Comparison of ENCODE assay signal across 9 cellular contexts in genomic region chr9:109907400-109907799, GRCh38.
DNase-seq lines count a peak whose midpoint lies in the region; ATAC-seq and TF ChIP-seq lines count a peak whose summit lies in the region.
"Had no signal": no experiment of that assay in that cellular context is flagged by ENCODE, and none has a peak within 500 bp of the region (broad histone marks: within the 10 kb centered on the region; RNA-seq: fewer than 3 reads in every experiment).

No MANE protein-coding gene starts in this region.

- TF ChIP-seq POLR2A in testis (IDR thresholded peaks at IDR 0.05): no peak

- DNase-seq in activated CD8-positive, alpha-beta memory T cell treated with anti-CD3 and anti-CD28 coated beads for 24 hours: peak; percentile 11
- no peak for DNase-seq in activated CD8-positive, alpha-beta memory T cell treated with anti-CD3 and anti-CD28 coated beads, Interleukin-2, amount 10 ng/mL, durations not matched to agents 7 days and 5 days
- DNase-seq in left ventricle myocardium inferior (peak; percentile 37), aorta (no peak), testis (no peak), GF-D8 (lab: John Stamatoyannopoulos, UW) (no peak)
- no peak for DNase-seq in activated T-helper 1 cell treated with anti-CD3 and anti-CD28 coated beads, Interleukin-12 subunit alpha, Interleukin-12 subunit beta, Interleukin-2, Interleukin-4 antibody, amounts not matched to agents 30 ng/mL and 10 ng/mL and 1 ng/mL, durations not matched to agents 14 hours and 24 hours and 36 hours (ENCODE audit: low spot score)
- DNase-seq: NCI-H1105 had no signal

- CTCF ChIA-PET in activated CD8-positive, alpha-beta memory T cell treated with anti-CD3 and anti-CD28 coated beads, Interleukin-2, amount 10 ng/mL, durations not matched to agents 7 days and 5 days (lab: Charles Lee): interaction anchor here (1.3 to 2.4 kb wide), 2 partner anchors 144 to 245 kb away, joined by 3 to 9 read pairs; no protein-coding TSS in a partner anchor

- no peaks in the 10 kb centered on the region for H3K27me3 Mint-ChIP-seq in activated CD8-positive, alpha-beta memory T cell treated with anti-CD3 and anti-CD28 coated beads, Interleukin-2, amount 10 ng/mL, durations not matched to agents 7 days and 5 days
- H3K27me3 Mint-ChIP-seq in activated T-helper 1 cell treated with anti-CD3 and anti-CD28 coated beads, Interleukin-12 subunit alpha, Interleukin-12 subunit beta, Interleukin-2, Interleukin-4 antibody, amounts not matched to agents 30 ng/mL and 10 ng/mL and 1 ng/mL, durations not matched to agents 14 hours and 24 hours and 36 hours (ENCODE audit: insufficient read depth): no peaks in the 10 kb centered on the region

- no peaks in the 10 kb centered on the region for H3K4me1 Mint-ChIP-seq in activated CD8-positive, alpha-beta memory T cell treated with anti-CD3 and anti-CD28 coated beads, Interleukin-2, amount 10 ng/mL, durations not matched to agents 7 days and 5 days
- peaks cover 29% of the 10 kb centered on the region for H3K4me1 Mint-ChIP-seq in activated T-helper 1 cell treated with anti-CD3 and anti-CD28 coated beads, Interleukin-12 subunit alpha, Interleukin-12 subunit beta, Interleukin-2, Interleukin-4 antibody, amounts not matched to agents 30 ng/mL and 10 ng/mL and 1 ng/mL, durations not matched to agents 14 hours and 24 hours and 36 hours (ENCODE audit: low read depth)

- ATAC-seq in activated CD8-positive, alpha-beta memory T cell treated with anti-CD3 and anti-CD28 coated beads, Interleukin-2, amount 10 ng/mL, durations not matched to agents 7 days and 5 days: no peak
- ATAC-seq in HG03460 (IDR thresholded peaks at IDR 0.05; ENCODE audit: unreplicated experiment): peak; percentile 73
- ATAC-seq in aorta (ENCODE audit: low FRiP score): peak; percentile 76

- no peaks in the 10 kb centered on the region for H3K9me3 Mint-ChIP-seq in activated CD8-positive, alpha-beta memory T cell treated with anti-CD3 and anti-CD28 coated beads, Interleukin-2, amount 10 ng/mL, durations not matched to agents 7 days and 5 days (ENCODE audit: low read depth)
- no peaks in the 10 kb centered on the region for H3K9me3 Mint-ChIP-seq in activated T-helper 1 cell treated with anti-CD3 and anti-CD28 coated beads, Interleukin-12 subunit alpha, Interleukin-12 subunit beta, Interleukin-2, Interleukin-4 antibody, amounts not matched to agents 30 ng/mL and 10 ng/mL and 1 ng/mL, durations not matched to agents 14 hours and 24 hours and 36 hours

- H3K4me3 Mint-ChIP-seq in activated CD8-positive, alpha-beta memory T cell treated with anti-CD3 and anti-CD28 coated beads, Interleukin-2, amount 10 ng/mL, durations not matched to agents 7 days and 5 days: no peak overlapping the region
- no peak overlapping the region for H3K4me3 Mint-ChIP-seq in activated T-helper 1 cell treated with anti-CD3 and anti-CD28 coated beads, Interleukin-12 subunit alpha, Interleukin-12 subunit beta, Interleukin-2, Interleukin-4 antibody, amounts not matched to agents 30 ng/mL and 10 ng/mL and 1 ng/mL, durations not matched to agents 14 hours and 24 hours and 36 hours

- H3K27me3 ChIP-seq in left ventricle myocardium inferior (ENCODE audit: low read depth): no peaks in the 10 kb centered on the region
- no peaks in the 10 kb centered on the region for H3K27me3 ChIP-seq in aorta (ENCODE audit: control insufficient read depth in 1 of 2, insufficient read depth in 2 of 2, low read length in 1 of 2)
- H3K27me3 ChIP-seq in testis: no peaks in the 10 kb centered on the region

- H3K4me1 ChIP-seq in left ventricle myocardium inferior (peaks cover 99% of the 10 kb centered on the region), aorta (ENCODE audit: control insufficient read depth in 1 of 2, insufficient read depth in 2 of 2, low read length in 2 of 2) (peaks cover 0 to 2% of the 10 kb centered on the region in 2 donors), testis (no peaks in the 10 kb centered on the region)

- H3K36me3 ChIP-seq in left ventricle myocardium inferior (no peaks in the 10 kb centered on the region), aorta (ENCODE audit: control insufficient read depth in 1 of 2, insufficient read depth in 2 of 2, low read length in 1 of 2) (no peaks in the 10 kb centered on the region), testis (ENCODE audit: low read depth, missing control alignments) (no peaks in the 10 kb centered on the region)

- no peak overlapping the region for H3K4me3 ChIP-seq in left ventricle myocardium inferior
- H3K4me3 ChIP-seq in aorta (ENCODE audit: low read length in 2 of 2): no peak overlapping the region
- no peak overlapping the region for H3K4me3 ChIP-seq in testis

- H3K9me3 ChIP-seq in left ventricle myocardium inferior (replicated peaks) (no peaks in the 10 kb centered on the region), aorta (ENCODE audit: control insufficient read depth, low read length) (no peaks in the 10 kb centered on the region), testis (no peaks in the 10 kb centered on the region)

- H3K36me3 Mint-ChIP-seq in activated CD8-positive, alpha-beta memory T cell treated with anti-CD3 and anti-CD28 coated beads, Interleukin-2, amount 10 ng/mL, durations not matched to agents 7 days and 5 days: no peaks in the 10 kb centered on the region
- H3K36me3 Mint-ChIP-seq in activated T-helper 1 cell treated with anti-CD3 and anti-CD28 coated beads, Interleukin-12 subunit alpha, Interleukin-12 subunit beta, Interleukin-2, Interleukin-4 antibody, amounts not matched to agents 30 ng/mL and 10 ng/mL and 1 ng/mL, durations not matched to agents 14 hours and 24 hours and 36 hours (ENCODE audit: low read depth): no peaks in the 10 kb centered on the region

- peak overlapping the region; percentile 85 for H3K27ac ChIP-seq in left ventricle myocardium inferior (replicated peaks)
- H3K27ac ChIP-seq in aorta (ENCODE audit: low read depth in 1 of 2, low read length in 2 of 2): no peak overlapping the region
- no peak overlapping the region for H3K27ac ChIP-seq in testis

- 42 to 58% methylated on average over 5 of the region's 5 CpGs for WGBS in aorta, 2 donors
- WGBS in testis, 2 donors: 76 to 78% methylated on average over 5 of the region's 5 CpGs

- H3K27ac Mint-ChIP-seq in activated CD8-positive, alpha-beta memory T cell treated with anti-CD3 and anti-CD28 coated beads, Interleukin-2, amount 10 ng/mL, durations not matched to agents 7 days and 5 days: no peak overlapping the region
- no peak overlapping the region for H3K27ac Mint-ChIP-seq in activated T-helper 1 cell treated with anti-CD3 and anti-CD28 coated beads, Interleukin-12 subunit alpha, Interleukin-12 subunit beta, Interleukin-2, Interleukin-4 antibody, amounts not matched to agents 30 ng/mL and 10 ng/mL and 1 ng/mL, durations not matched to agents 14 hours and 24 hours and 36 hours

- intact Hi-C loops in left ventricle myocardium inferior (cut with micrococcal nuclease): loop anchor here (10.0 kb wide), 1 partner anchor 147 kb away; no protein-coding TSS in a partner anchor
- intact Hi-C loops in aorta (cut with DNase I): loop anchor here (5.0 to 10.0 kb wide), 3 partner anchors 137 to 310 kb away; no protein-coding TSS in a partner anchor
- intact Hi-C loops in testis (cut with DNase I; ENCODE audit: low total_unique reads): no loop called here
- intact Hi-C loops in activated T-helper 1 cell treated with anti-CD3 and anti-CD28 coated beads, Interleukin-12 subunit alpha, Interleukin-12 subunit beta, Interleukin-2, Interleukin-4 antibody, amounts not matched to agents 30 ng/mL and 10 ng/mL and 1 ng/mL, durations not matched to agents 14 hours and 24 hours and 36 hours (cut with micrococcal nuclease): no loop called here

- no peak for TF ChIP-seq CTCF in left ventricle myocardium inferior (IDR thresholded peaks at IDR 0.05; ENCODE audit: borderline replicate concordance)
- no peak for TF ChIP-seq CTCF in testis (IDR thresholded peaks at IDR 0.05)

Comparison
In these comparisons a context has a peak if more than half of its experiments do, and no peak if none do; other contexts are left out.
1. DNase-seq: peak in activated CD8-positive, alpha-beta memory T cell treated with anti-CD3 and anti-CD28 coated beads for 24 hours (single experiment) and left ventricle myocardium inferior (single experiment); none in activated CD8-positive, alpha-beta memory T cell treated with anti-CD3 and anti-CD28 coated beads, Interleukin-2, amount 10 ng/mL, durations not matched to agents 7 days and 5 days (single experiment), aorta (0 of 2), testis (single experiment), GF-D8 (single experiment) and activated T-helper 1 cell treated with anti-CD3 and anti-CD28 coated beads, Interleukin-12 subunit alpha, Interleukin-12 subunit beta, Interleukin-2, Interleukin-4 antibody, amounts not matched to agents 30 ng/mL and 10 ng/mL and 1 ng/mL, durations not matched to agents 14 hours and 24 hours and 36 hours (single experiment).
2. intact Hi-C loops: an anchor here in left ventricle myocardium inferior (10.0 kb wide) and aorta (5.0 to 10.0 kb wide); none called in testis and activated T-helper 1 cell treated with anti-CD3 and anti-CD28 coated beads, Interleukin-12 subunit alpha, Interleukin-12 subunit beta, Interleukin-2, Interleukin-4 antibody, amounts not matched to agents 30 ng/mL and 10 ng/mL and 1 ng/mL, durations not matched to agents 14 hours and 24 hours and 36 hours.